9 cellular contexts compared by ENCODE assay signal in the genomic region with DNA sequence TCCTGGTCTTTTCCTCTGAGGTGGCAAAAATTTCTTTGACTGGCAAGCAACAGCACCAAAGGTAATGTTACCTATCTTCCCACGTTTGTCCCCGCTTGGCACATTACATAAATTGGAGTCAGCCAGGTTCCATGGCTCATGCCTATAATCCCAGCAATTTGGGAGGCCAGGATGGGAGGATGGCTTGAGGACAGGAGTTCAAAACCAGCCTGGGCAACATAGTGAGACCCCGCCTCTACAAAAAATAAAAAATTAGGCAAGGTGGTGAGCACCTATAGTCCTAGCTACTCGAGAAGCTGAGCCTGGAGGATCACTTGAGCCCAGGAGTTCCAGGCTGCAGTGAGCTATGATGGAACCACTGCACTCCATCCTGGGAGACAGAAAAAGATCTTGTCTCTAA.
"Had no signal": no experiment of that assay in that cellular context is flagged by ENCODE, and none has a peak within 500 bp of the region (broad histone marks: within the 10 kb centered on the region; RNA-seq: fewer than 3 reads in every experiment).

No MANE protein-coding gene starts in this region.

- H3K9me3 ChIP-seq: MG63, SJCRH30 had no signal

- H3K27ac ChIP-seq: PC-9, RWPE1, SJCRH30, SK-N-MC had no signal

- DNase-seq: MG63, NCI-H1048, NCI-H524 treated with DMSO at 0.1 percent for 48 hours, SIG-M5 had no signal

- H3K4me1 ChIP-seq: SJCRH30 had no signal

- H3K4me3 ChIP-seq: K562, MG63, PC-9, SJCRH30, SK-N-MC had no signal

- H3K36me3 ChIP-seq: MG63, SJCRH30 had no signal
